ENCODE assay signal across 16 cellular contexts in the genomic region with DNA sequence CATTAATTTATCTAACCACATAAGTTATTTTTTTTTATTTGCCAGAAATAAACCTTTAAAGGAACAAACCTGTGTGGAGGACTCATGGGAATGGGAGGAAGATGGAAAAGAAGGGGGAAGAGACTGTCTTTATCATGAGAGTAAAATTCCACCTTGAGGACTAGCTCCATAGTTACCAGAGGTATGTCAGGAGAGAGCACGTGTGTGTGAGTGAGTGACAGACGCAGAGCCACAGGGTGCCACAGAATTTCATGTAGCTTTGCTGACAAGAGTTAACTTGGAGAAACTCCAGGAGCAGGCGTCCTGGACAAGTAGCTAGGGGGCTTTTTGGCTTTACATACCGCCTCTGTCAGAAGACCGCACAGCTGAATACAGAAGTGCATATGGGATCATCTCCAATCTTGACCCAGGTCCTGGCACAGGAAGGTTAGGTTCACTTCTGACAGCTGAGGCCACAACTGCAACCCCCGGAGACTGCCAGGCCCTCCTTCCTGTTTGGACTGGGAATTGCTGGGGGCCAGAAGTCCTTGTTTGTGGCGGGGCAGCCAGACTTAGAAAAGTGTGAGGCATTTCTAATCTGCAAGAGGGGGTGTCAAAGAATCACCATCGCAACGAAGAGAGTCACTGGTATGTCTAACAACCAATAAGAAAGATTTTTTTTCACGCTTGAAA.
"Had no signal": no experiment of that assay in that cellular context is flagged by ENCODE, and none has a peak within 500 bp of the region (broad histone marks: within the 10 kb centered on the region; RNA-seq: fewer than 3 reads in every experiment).

No MANE protein-coding gene starts in this region.

- H3K9me3 Mint-ChIP-seq: activated B cell treated with CpG ODN at 0.5 μM for 24 hours; activated CD4-positive, alpha-beta T cell treated with anti-CD3 and anti-CD28 coated beads, Interleukin-2, amount 10 ng/mL, durations not matched to agents 24 days and 14 days; activated naive CD8-positive, alpha-beta T cell treated with anti-CD3 and anti-CD28 coated beads, Interleukin-2, amount 50 U/mL, for 24 hours; memory B cell; naive B cell; T-helper 1 cell treated with Interleukin-12 subunit alpha and Interleukin-12 subunit beta and Interleukin-4 antibody, amounts not matched to agents 30 μg/mL and 1 μg/mL, for 36 hours had no signal

- H3K9me3 ChIP-seq: ascending aorta, prostate gland, stomach, thoracic aorta had no signal

- H3K4me1 ChIP-seq: prostate gland had no signal

- FAIRE-seq: islet of Langerhans had no signal

- H3K36me3 ChIP-seq: prostate gland had no signal

- ATAC-seq: activated naive CD8-positive, alpha-beta T cell treated with anti-CD3 and anti-CD28 coated beads, Interleukin-2, amount 50 U/mL, for 24 hours; esophagus mucosa had no signal

- H3K4me3 ChIP-seq: ascending aorta, prostate gland, stomach, thoracic aorta had no signal

- H3K27ac Mint-ChIP-seq: activated B cell treated with CpG ODN at 0.5 μM for 24 hours; activated CD4-positive, alpha-beta T cell treated with anti-CD3 and anti-CD28 coated beads, Interleukin-2, amount 10 ng/mL, durations not matched to agents 24 days and 14 days; activated naive CD8-positive, alpha-beta T cell treated with anti-CD3 and anti-CD28 coated beads, Interleukin-2, amount 50 U/mL, for 24 hours; memory B cell; naive B cell; T-helper 1 cell treated with Interleukin-12 subunit alpha and Interleukin-12 subunit beta and Interleukin-4 antibody, amounts not matched to agents 30 μg/mL and 1 μg/mL, for 36 hours had no signal

- H3K4me3 Mint-ChIP-seq: activated B cell treated with CpG ODN at 0.5 μM for 24 hours; activated CD4-positive, alpha-beta T cell treated with anti-CD3 and anti-CD28 coated beads, Interleukin-2, amount 10 ng/mL, durations not matched to agents 24 days and 14 days; activated naive CD8-positive, alpha-beta T cell treated with anti-CD3 and anti-CD28 coated beads, Interleukin-2, amount 50 U/mL, for 24 hours; memory B cell; naive B cell; T-helper 1 cell treated with Interleukin-12 subunit alpha and Interleukin-12 subunit beta and Interleukin-4 antibody, amounts not matched to agents 30 μg/mL and 1 μg/mL, for 36 hours had no signal

- H3K4me1 Mint-ChIP-seq: activated B cell treated with CpG ODN at 0.5 μM for 24 hours; activated CD4-positive, alpha-beta T cell treated with anti-CD3 and anti-CD28 coated beads, Interleukin-2, amount 10 ng/mL, durations not matched to agents 24 days and 14 days; activated naive CD8-positive, alpha-beta T cell treated with anti-CD3 and anti-CD28 coated beads, Interleukin-2, amount 50 U/mL, for 24 hours; memory B cell; naive B cell had no signal

- H3K27me3 Mint-ChIP-seq: activated CD4-positive, alpha-beta T cell treated with anti-CD3 and anti-CD28 coated beads, Interleukin-2, amount 10 ng/mL, durations not matched to agents 24 days and 14 days had no signal

- H3K36me3 Mint-ChIP-seq: naive B cell had no signal

- H3K27ac ChIP-seq: ascending aorta, prostate gland, thoracic aorta had no signal

- DNase-seq: activated B cell treated with CpG ODN at 0.5 μM for 24 hours; activated CD4-positive, alpha-beta T cell treated with anti-CD3 and anti-CD28 coated beads, Interleukin-2, amount 10 ng/mL, durations not matched to agents 24 days and 14 days; activated naive CD4-positive, alpha-beta T cell treated with Interleukin-2 at 50 U/mL for 16 hours; activated naive CD8-positive, alpha-beta T cell treated with anti-CD3 and anti-CD28 coated beads, Interleukin-2, amount 50 U/mL, for 24 hours; central memory CD4-positive, alpha-beta T cell; naive B cell; nucleus accumbens; stimulated activated CD4-positive, alpha-beta T cell treated with anti-CD3 and anti-CD28 coated beads, Interleukin-4, amount 100 ng/mL, for 4 hours; stomach had no signal

- H3K27me3 ChIP-seq: ascending aorta, stomach had no signal
